Comparison of ENCODE assay signal across 3 cellular contexts in the genomic region with DNA sequence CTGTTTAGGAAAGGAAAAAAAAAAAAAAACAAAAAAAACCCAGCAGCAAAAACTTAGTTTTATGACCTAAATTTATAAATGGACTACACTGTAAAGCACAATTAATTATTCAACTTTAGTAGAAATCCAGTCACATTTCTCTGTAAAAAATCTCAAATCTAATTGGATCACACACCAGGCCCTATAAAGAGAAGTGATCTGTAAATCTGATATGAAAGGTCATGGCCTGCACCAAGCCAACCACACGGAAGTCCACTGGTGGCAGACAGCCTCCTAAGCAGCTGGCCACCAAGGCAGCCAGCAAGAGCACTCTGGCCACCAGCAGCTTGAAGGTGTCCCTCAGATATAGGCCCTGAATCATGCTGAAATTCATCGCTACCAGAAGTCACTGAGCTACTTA.
A peak's percentile ranks its signal among the peaks of the same experiment; 100 is the strongest.
TF ChIP-seq lines count a peak whose summit lies in the region.

No MANE protein-coding gene starts in this region.

TF ChIP-seq in HCT116, 20 proteins besides CTCF, POLR2A, EP300 and RAD21:
- TF ChIP-seq, protein P1, sequence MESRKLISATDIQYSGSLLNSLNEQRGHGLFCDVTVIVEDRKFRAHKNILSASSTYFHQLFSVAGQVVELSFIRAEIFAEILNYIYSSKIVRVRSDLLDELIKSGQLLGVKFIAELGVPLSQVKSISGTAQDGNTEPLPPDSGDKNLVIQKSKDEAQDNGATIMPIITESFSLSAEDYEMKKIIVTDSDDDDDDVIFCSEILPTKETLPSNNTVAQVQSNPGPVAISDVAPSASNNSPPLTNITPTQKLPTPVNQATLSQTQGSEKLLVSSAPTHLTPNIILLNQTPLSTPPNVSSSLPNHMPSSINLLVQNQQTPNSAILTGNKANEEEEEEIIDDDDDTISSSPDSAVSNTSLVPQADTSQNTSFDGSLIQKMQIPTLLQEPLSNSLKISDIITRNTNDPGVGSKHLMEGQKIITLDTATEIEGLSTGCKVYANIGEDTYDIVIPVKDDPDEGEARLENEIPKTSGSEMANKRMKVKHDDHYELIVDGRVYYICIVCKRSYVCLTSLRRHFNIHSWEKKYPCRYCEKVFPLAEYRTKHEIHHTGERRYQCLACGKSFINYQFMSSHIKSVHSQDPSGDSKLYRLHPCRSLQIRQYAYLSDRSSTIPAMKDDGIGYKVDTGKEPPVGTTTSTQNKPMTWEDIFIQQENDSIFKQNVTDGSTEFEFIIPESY (IDR thresholded peaks at IDR 0.05; ENCODE audit: extremely low read depth, insufficient replicate concordance, low read length), result peak; percentile 4
- TF ChIP-seq, protein P2, sequence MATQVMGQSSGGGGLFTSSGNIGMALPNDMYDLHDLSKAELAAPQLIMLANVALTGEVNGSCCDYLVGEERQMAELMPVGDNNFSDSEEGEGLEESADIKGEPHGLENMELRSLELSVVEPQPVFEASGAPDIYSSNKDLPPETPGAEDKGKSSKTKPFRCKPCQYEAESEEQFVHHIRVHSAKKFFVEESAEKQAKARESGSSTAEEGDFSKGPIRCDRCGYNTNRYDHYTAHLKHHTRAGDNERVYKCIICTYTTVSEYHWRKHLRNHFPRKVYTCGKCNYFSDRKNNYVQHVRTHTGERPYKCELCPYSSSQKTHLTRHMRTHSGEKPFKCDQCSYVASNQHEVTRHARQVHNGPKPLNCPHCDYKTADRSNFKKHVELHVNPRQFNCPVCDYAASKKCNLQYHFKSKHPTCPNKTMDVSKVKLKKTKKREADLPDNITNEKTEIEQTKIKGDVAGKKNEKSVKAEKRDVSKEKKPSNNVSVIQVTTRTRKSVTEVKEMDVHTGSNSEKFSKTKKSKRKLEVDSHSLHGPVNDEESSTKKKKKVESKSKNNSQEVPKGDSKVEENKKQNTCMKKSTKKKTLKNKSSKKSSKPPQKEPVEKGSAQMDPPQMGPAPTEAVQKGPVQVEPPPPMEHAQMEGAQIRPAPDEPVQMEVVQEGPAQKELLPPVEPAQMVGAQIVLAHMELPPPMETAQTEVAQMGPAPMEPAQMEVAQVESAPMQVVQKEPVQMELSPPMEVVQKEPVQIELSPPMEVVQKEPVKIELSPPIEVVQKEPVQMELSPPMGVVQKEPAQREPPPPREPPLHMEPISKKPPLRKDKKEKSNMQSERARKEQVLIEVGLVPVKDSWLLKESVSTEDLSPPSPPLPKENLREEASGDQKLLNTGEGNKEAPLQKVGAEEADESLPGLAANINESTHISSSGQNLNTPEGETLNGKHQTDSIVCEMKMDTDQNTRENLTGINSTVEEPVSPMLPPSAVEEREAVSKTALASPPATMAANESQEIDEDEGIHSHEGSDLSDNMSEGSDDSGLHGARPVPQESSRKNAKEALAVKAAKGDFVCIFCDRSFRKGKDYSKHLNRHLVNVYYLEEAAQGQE (IDR thresholded peaks at IDR 0.05; ENCODE audit: low read depth), result no peak

TF ChIP-seq in H1, 55 proteins besides CTCF, POLR2A, EP300 and RAD21:
- no peak for TF ChIP-seq SP1 (IDR thresholded peaks at IDR 0.05; ENCODE audit: low read depth, low read length)
- TF ChIP-seq CHD2 (IDR thresholded peaks at IDR 0.05; ENCODE audit: low read length), result no peak
- no peak for TF ChIP-seq SIRT6 (IDR thresholded peaks at IDR 0.05; ENCODE audit: low read length)
- TF ChIP-seq NANOG (IDR thresholded peaks at IDR 0.05; ENCODE audit: insufficient read depth, low read depth, low read length, poor library complexity, severe bottlenecking), result no peak
- no peak for TF ChIP-seq ASH2L (IDR thresholded peaks at IDR 0.05; ENCODE audit: low read length)

TF ChIP-seq in HepG2, 621 proteins besides CTCF, POLR2A, EP300 and RAD21:
- TF ChIP-seq MEF2D (CRISPR knock-in tag; IDR thresholded peaks at IDR 0.05) (no peak), RFX1 (IDR thresholded peaks at IDR 0.05) (no peak), TCF7L2 (IDR thresholded peaks at IDR 0.05; ENCODE audit: low read depth, low read length) (no peak), ZNF282 (IDR thresholded peaks at IDR 0.05; ENCODE audit: partially characterized antibody) (no peak), ZMYM2 (CRISPR knock-in tag; IDR thresholded peaks at IDR 0.05) (no peak), KLF9 (CRISPR knock-in tag; IDR thresholded peaks at IDR 0.05; ENCODE audit: low read depth) (no peak), ATF7 (IDR thresholded peaks at IDR 0.05) (no peak), ATF7 (CRISPR knock-in tag; IDR thresholded peaks at IDR 0.05) (no peak), KAT7 (CRISPR knock-in tag; IDR thresholded peaks at IDR 0.05; ENCODE audit: borderline replicate concordance) (no peak), NKX3-1 (CRISPR knock-in tag; IDR thresholded peaks at IDR 0.05) (no peak), FIP1L1 (IDR thresholded peaks at IDR 0.05; ENCODE audit: borderline replicate concordance, insufficient read depth, low read depth, low read length) (no peak), ZNF761 (CRISPR knock-in tag; conservative IDR thresholded peaks at IDR 0.05) (no peak), POLR2AphosphoS2 (IDR thresholded peaks at IDR 0.05; ENCODE audit: low read depth, low read length) (no peak), CC2D1A (CRISPR knock-in tag; IDR thresholded peaks at IDR 0.05) (no peak), RARG (CRISPR knock-in tag; IDR thresholded peaks at IDR 0.05; ENCODE audit: low read depth) (no peak), SAP130 (CRISPR knock-in tag; IDR thresholded peaks at IDR 0.05; ENCODE audit: low read depth) (no peak), ZMYM4 (CRISPR knock-in tag; IDR thresholded peaks at IDR 0.05) (no peak), CBFB (CRISPR knock-in tag; IDR thresholded peaks at IDR 0.05) (no peak)
- TF ChIP-seq, protein P3, sequence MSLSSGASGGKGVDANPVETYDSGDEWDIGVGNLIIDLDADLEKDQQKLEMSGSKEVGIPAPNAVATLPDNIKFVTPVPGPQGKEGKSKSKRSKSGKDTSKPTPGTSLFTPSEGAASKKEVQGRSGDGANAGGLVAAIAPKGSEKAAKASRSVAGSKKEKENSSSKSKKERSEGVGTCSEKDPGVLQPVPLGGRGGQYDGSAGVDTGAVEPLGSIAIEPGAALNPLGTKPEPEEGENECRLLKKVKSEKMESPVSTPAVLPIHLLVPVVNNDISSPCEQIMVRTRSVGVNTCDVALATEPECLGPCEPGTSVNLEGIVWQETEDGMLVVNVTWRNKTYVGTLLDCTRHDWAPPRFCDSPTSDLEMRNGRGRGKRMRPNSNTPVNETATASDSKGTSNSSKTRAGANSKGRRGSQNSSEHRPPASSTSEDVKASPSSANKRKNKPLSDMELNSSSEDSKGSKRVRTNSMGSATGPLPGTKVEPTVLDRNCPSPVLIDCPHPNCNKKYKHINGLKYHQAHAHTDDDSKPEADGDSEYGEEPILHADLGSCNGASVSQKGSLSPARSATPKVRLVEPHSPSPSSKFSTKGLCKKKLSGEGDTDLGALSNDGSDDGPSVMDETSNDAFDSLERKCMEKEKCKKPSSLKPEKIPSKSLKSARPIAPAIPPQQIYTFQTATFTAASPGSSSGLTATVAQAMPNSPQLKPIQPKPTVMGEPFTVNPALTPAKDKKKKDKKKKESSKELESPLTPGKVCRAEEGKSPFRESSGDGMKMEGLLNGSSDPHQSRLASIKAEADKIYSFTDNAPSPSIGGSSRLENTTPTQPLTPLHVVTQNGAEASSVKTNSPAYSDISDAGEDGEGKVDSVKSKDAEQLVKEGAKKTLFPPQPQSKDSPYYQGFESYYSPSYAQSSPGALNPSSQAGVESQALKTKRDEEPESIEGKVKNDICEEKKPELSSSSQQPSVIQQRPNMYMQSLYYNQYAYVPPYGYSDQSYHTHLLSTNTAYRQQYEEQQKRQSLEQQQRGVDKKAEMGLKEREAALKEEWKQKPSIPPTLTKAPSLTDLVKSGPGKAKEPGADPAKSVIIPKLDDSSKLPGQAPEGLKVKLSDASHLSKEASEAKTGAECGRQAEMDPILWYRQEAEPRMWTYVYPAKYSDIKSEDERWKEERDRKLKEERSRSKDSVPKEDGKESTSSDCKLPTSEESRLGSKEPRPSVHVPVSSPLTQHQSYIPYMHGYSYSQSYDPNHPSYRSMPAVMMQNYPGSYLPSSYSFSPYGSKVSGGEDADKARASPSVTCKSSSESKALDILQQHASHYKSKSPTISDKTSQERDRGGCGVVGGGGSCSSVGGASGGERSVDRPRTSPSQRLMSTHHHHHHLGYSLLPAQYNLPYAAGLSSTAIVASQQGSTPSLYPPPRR (CRISPR knock-in tag; IDR thresholded peaks at IDR 0.05; ENCODE audit: borderline replicate concordance), result no peak
